20 cellular contexts compared by ENCODE assay signal in genomic region chr13:31929031-31929770, GRCh38.
"Had no signal": no experiment of that assay in that cellular context is flagged by ENCODE, and none has a peak within 500 bp of the region (broad histone marks: within the 10 kb centered on the region; RNA-seq: fewer than 3 reads in every experiment).

No MANE protein-coding gene starts in this region.

- H3K27me3 ChIP-seq: brain microvascular endothelial cell, gastroesophageal sphincter, upper lobe of left lung had no signal

- H3K27ac Mint-ChIP-seq: activated CD4-positive, alpha-beta T cell treated with anti-CD3 and anti-CD28 coated beads, Interleukin-2, amount 10 ng/mL, durations not matched to agents 7 days and 5 days; activated CD8-positive, alpha-beta memory T cell treated with anti-CD3 and anti-CD28 coated beads, Interleukin-2, amount 10 ng/mL, durations not matched to agents 7 days and 5 days; activated CD8-positive, alpha-beta T cell treated with anti-CD3 and anti-CD28 coated beads for 36 hours; naive thymus-derived CD8-positive, alpha-beta T cell had no signal

- H3K4me1 ChIP-seq: gastroesophageal sphincter, prostate gland had no signal

- ATAC-seq: activated CD8-positive, alpha-beta memory T cell treated with anti-CD3 and anti-CD28 coated beads, Interleukin-2, amount 10 ng/mL, durations not matched to agents 7 days and 5 days; activated CD8-positive, alpha-beta T cell treated with anti-CD3 and anti-CD28 coated beads for 36 hours; gastroesophageal sphincter; naive thymus-derived CD8-positive, alpha-beta T cell had no signal

- H3K36me3 Mint-ChIP-seq: activated CD8-positive, alpha-beta memory T cell treated with anti-CD3 and anti-CD28 coated beads, Interleukin-2, amount 10 ng/mL, durations not matched to agents 7 days and 5 days; naive thymus-derived CD8-positive, alpha-beta T cell had no signal

- H3K36me3 ChIP-seq: brain microvascular endothelial cell, gastroesophageal sphincter, prostate gland, upper lobe of left lung, WERI-Rb-1 had no signal

- H3K4me3 ChIP-seq: gastroesophageal sphincter, lung, prostate gland, upper lobe of left lung had no signal

- DNase-seq: activated CD4-positive, alpha-beta T cell treated with anti-CD3 and anti-CD28 coated beads, Interleukin-2, amount 10 ng/mL, durations not matched to agents 7 days and 5 days; activated CD4-positive, CD25-positive, alpha-beta regulatory T cell treated with anti-CD3 and anti-CD28 coated beads, Interleukin-2, amount 50 U/mL, for 72 hours; activated CD8-positive, alpha-beta memory T cell treated with anti-CD3 and anti-CD28 coated beads, Interleukin-2, amount 10 ng/mL, durations not matched to agents 7 days and 5 days; activated CD8-positive, alpha-beta T cell treated with anti-CD3 and anti-CD28 coated beads for 36 hours; activated gamma-delta T cell; activated naive CD4-positive, alpha-beta T cell treated with anti-CD3 and anti-CD28 coated beads, Interleukin-2, amount 50 U/mL, for 16 hours; activated T-cell treated with anti-CD3 and anti-CD28 coated beads for 4 hours; aorta; brain microvascular endothelial cell; caudate nucleus; effector memory CD4-positive, alpha-beta T cell; head of caudate nucleus; naive thymus-derived CD8-positive, alpha-beta T cell; stimulated activated CD4-positive, alpha-beta T cell treated with anti-CD3 and anti-CD28 coated beads, Interleukin-4, amount 100 ng/mL, for 24 hours; stimulated activated naive CD4-positive, alpha-beta T cell treated with Interleukin-2 at 50 U/mL for 16 hours; upper lobe of left lung; WERI-Rb-1 had no signal

- H3K9me3 Mint-ChIP-seq: activated CD4-positive, alpha-beta T cell treated with anti-CD3 and anti-CD28 coated beads, Interleukin-2, amount 10 ng/mL, durations not matched to agents 7 days and 5 days; activated CD8-positive, alpha-beta T cell treated with anti-CD3 and anti-CD28 coated beads for 36 hours; naive thymus-derived CD8-positive, alpha-beta T cell had no signal

- H3K27ac ChIP-seq: brain microvascular endothelial cell, gastroesophageal sphincter, prostate gland, upper lobe of left lung, WERI-Rb-1 had no signal

- H3K9me3 ChIP-seq: gastroesophageal sphincter, prostate gland, upper lobe of left lung had no signal
